15 cellular contexts compared by ENCODE assay signal in genomic region chr16:30746638-30747160, GRCh38. TPM values are rescaled to one million over a fixed set of nuclear protein-coding genes. Genes with fewer than 3 reads are reported as not detected.
DNase-seq lines count a peak whose midpoint lies in the region; ATAC-seq, FAIRE-seq and TF ChIP-seq lines count a peak whose summit lies in the region.
"Had no signal": no experiment of that assay in that cellular context is flagged by ENCODE, and none has a peak within 500 bp of the region (broad histone marks: within the 10 kb centered on the region; RNA-seq: fewer than 3 reads in every experiment).

No MANE protein-coding gene starts in this region.

- H3K9me2 ChIP-seq in HCT116 (ENCODE audit: insufficient read depth): no peaks in the 10 kb centered on the region

- POLR2A ChIA-PET in HCT116 (lab: Charles Lee): no interaction called here
- POLR2A ChIA-PET in activated CD4-positive, alpha-beta memory T cell treated with anti-CD3 and anti-CD28 coated beads for 36 hours (lab: Charles Lee): no interaction called here

- TF ChIP-seq CTCF in HCT116 (IDR thresholded peaks at IDR 0.05 in 2 of 3, conservative IDR thresholded peaks at IDR 0.05 in 1 of 3; ENCODE audit: borderline replicate concordance in 1 of 3, insufficient read depth in 1 of 3, low read depth in 2 of 3, low read length in 2 of 3) (no peak), prostate gland (IDR thresholded peaks at IDR 0.05) (no peak)

- RAD21 ChIA-PET in HCT116 (lab: Charles Lee; ENCODE audit: low non-redundant PET in 1 of 2, low total read pairs in 2 of 2, uncharacterized antibody in 2 of 2, unreplicated experiment in 2 of 2): no interaction called here

- H3K79me2 ChIP-seq in HCT116 (ENCODE audit: insufficient read depth, low read length): peaks cover 27% of the 10 kb centered on the region

- H3K27ac ChIP-seq in HCT116 (ENCODE audit: low read depth, low read length): peak overlapping the region; percentile 69; the same call in 1 of the 2 replicates
- peak overlapping the region in 1 of 2 donors; percentile 78 for H3K27ac ChIP-seq in prostate gland

- no peak for FAIRE-seq in HTR-8/SVneo (lab: Jason Lieb, UNC)

- H3K27me3 Mint-ChIP-seq in activated T-helper 2 cell treated with anti-CD3 and anti-CD28 coated beads, Interferon-gamma antibody, Interleukin-2, Interleukin-4, amounts not matched to agents 10 μg/mL and 5 μg/mL and 100 μg/mL, durations not matched to agents 14 hours and 24 hours and 36 hours (ENCODE audit: low read depth): no peaks in the 10 kb centered on the region
- no peaks in the 10 kb centered on the region for H3K27me3 Mint-ChIP-seq in natural killer cell treated with Interleukin-12 subunit alpha and Interleukin-12 subunit beta and Interleukin-15 and Interleukin-18, amount 100 ng/mL, for 72 hours
- H3K27me3 Mint-ChIP-seq in activated CD4-positive, alpha-beta memory T cell treated with anti-CD3 and anti-CD28 coated beads for 36 hours: no peaks in the 10 kb centered on the region
- H3K27me3 Mint-ChIP-seq: activated T-cell treated with anti-CD3 and anti-CD28 coated beads, Interleukin-2, amount 50 U/mL, for 24 hours had no signal

- H2AFZ ChIP-seq in HCT116 (ENCODE audit: low read depth, low read length, poor library complexity, severe bottlenecking): no peak overlapping the region

- H3K4me3 ChIP-seq in HCT116 (replicated peaks in 1 of 2; ENCODE audit: low read depth in 1 of 2, low read length in 2 of 2): no peak overlapping the region
- H3K4me3 ChIP-seq in prostate gland: no peak overlapping the region

- TF ChIP-seq POLR2A in HCT116 (IDR thresholded peaks at IDR 0.05; ENCODE audit: borderline replicate concordance, extremely low read depth, insufficient read depth, insufficient read length) (no peak), prostate gland (IDR thresholded peaks at IDR 0.05) (no peak)

- H3K4me1 ChIP-seq in HCT116 (ENCODE audit: control insufficient read depth in 1 of 2, insufficient read depth in 2 of 2, low read length in 2 of 2) (peaks cover 12 to 22% of the 10 kb centered on the region in 2 experiments), prostate gland (replicated peaks) (no peaks in the 10 kb centered on the region)

- H3K9me3 ChIP-seq in HCT116 (ENCODE audit: control insufficient read depth in 1 of 2, insufficient read depth in 1 of 2, low read depth in 1 of 2, low read length in 2 of 2) (no peaks in the 10 kb centered on the region), prostate gland (no peaks in the 10 kb centered on the region)
- H3K9me3 ChIP-seq: ovary, testis had no signal

- H3K27me3 ChIP-seq in HCT116 (ENCODE audit: insufficient read depth, low read length) (no peaks in the 10 kb centered on the region), prostate gland (replicated peaks; ENCODE audit: insufficient read depth) (no peaks in the 10 kb centered on the region)
- H3K27me3 ChIP-seq: dorsolateral prefrontal cortex, ovary, testis had no signal

- 95% methylated on average over 9 of the region's 9 CpGs for WGBS in prostate gland

- intact Hi-C loops in HCT116 (cut with micrococcal nuclease) (no loop called here), prostate gland (cut with DNase I) (loop anchor here (2.0 kb wide), 1 partner anchor 14 kb away; no protein-coding TSS in a partner anchor)
- intact Hi-C loops in activated T-helper 2 cell treated with anti-CD3 and anti-CD28 coated beads, Interferon-gamma antibody, Interleukin-2, Interleukin-4, amounts not matched to agents 10 μg/mL and 5 μg/mL and 100 μg/mL, durations not matched to agents 14 hours and 24 hours and 36 hours (cut with micrococcal nuclease): no loop called here
- intact Hi-C loops in activated CD4-positive, alpha-beta memory T cell treated with anti-CD3 and anti-CD28 coated beads for 36 hours (cut with micrococcal nuclease): loop anchor here (5.0 kb wide), 2 partner anchors 89 to 286 kb away; partner anchors contain the start of genes FBRS and STX4

- BruUV-seq in HCT116 (replicated peaks; lab: Mats Ljungman, UMichigan): no TSS peak

- DNase-seq in AML-193 (lab: John Stamatoyannopoulos, UW) (peak; percentile 42 to 43), HCT116 (ENCODE audit: low read depth, low spot score) (no peak), prostate gland (ENCODE audit: low spot score) (no peak), HTR-8/SVneo (ENCODE audit: insufficient read length, low spot score) (no peak)
- DNase-seq in activated T-helper 2 cell treated with anti-CD3 and anti-CD28 coated beads, Interferon-gamma antibody, Interleukin-2, Interleukin-4, amounts not matched to agents 10 μg/mL and 5 μg/mL and 100 μg/mL, durations not matched to agents 14 hours and 24 hours and 36 hours (ENCODE audit: low spot score): no peak
- DNase-seq in natural killer cell treated with Interleukin-12 subunit alpha and Interleukin-12 subunit beta and Interleukin-15 and Interleukin-18, amount 100 ng/mL, for 72 hours (ENCODE audit: low spot score): no peak
- no peak for DNase-seq in activated CD4-positive, alpha-beta memory T cell treated with anti-CD3 and anti-CD28 coated beads for 36 hours
- DNase-seq: activated CD4-positive, CD25-positive, alpha-beta regulatory T cell treated with anti-CD3 and anti-CD28 coated beads, Interleukin-2, amount 50 U/mL, for 72 hours; activated T-cell treated with anti-CD3 and anti-CD28 coated beads, Interleukin-2, amount 50 U/mL, for 24 hours; dorsolateral prefrontal cortex; mesendoderm; stimulated activated CD4-positive, alpha-beta T cell treated with anti-CD3 and anti-CD28 coated beads, Interleukin-12 subunit alpha, Interleukin-12 subunit beta, amount 100 ng/mL, for 4 hours; testis had no signal

- peak overlapping the region; percentile 83 for H3K9ac ChIP-seq in HCT116 (ENCODE audit: low read length)

- peaks cover 46% of the 10 kb centered on the region for H3K36me3 Mint-ChIP-seq in activated T-helper 2 cell treated with anti-CD3 and anti-CD28 coated beads, Interferon-gamma antibody, Interleukin-2, Interleukin-4, amounts not matched to agents 10 μg/mL and 5 μg/mL and 100 μg/mL, durations not matched to agents 14 hours and 24 hours and 36 hours (ENCODE audit: low read depth)
- H3K36me3 Mint-ChIP-seq in natural killer cell treated with Interleukin-12 subunit alpha and Interleukin-12 subunit beta and Interleukin-15 and Interleukin-18, amount 100 ng/mL, for 72 hours: peaks cover 16% of the 10 kb centered on the region
- peaks cover 20% of the 10 kb centered on the region for H3K36me3 Mint-ChIP-seq in activated CD4-positive, alpha-beta memory T cell treated with anti-CD3 and anti-CD28 coated beads for 36 hours

- no peak overlapping the region for H3K4me3 Mint-ChIP-seq in activated T-helper 2 cell treated with anti-CD3 and anti-CD28 coated beads, Interferon-gamma antibody, Interleukin-2, Interleukin-4, amounts not matched to agents 10 μg/mL and 5 μg/mL and 100 μg/mL, durations not matched to agents 14 hours and 24 hours and 36 hours (ENCODE audit: low read depth)
- H3K4me3 Mint-ChIP-seq in natural killer cell treated with Interleukin-12 subunit alpha and Interleukin-12 subunit beta and Interleukin-15 and Interleukin-18, amount 100 ng/mL, for 72 hours: no peak overlapping the region
- no peak overlapping the region for H3K4me3 Mint-ChIP-seq in activated CD4-positive, alpha-beta memory T cell treated with anti-CD3 and anti-CD28 coated beads for 36 hours

- ATAC-seq in HCT116 (no peak), esophagus mucosa (no peak)
- no peak for ATAC-seq in natural killer cell treated with Interleukin-12 subunit alpha and Interleukin-12 subunit beta and Interleukin-15 and Interleukin-18, amount 100 ng/mL, for 72 hours

- H3K4me1 Mint-ChIP-seq in activated T-helper 2 cell treated with anti-CD3 and anti-CD28 coated beads, Interferon-gamma antibody, Interleukin-2, Interleukin-4, amounts not matched to agents 10 μg/mL and 5 μg/mL and 100 μg/mL, durations not matched to agents 14 hours and 24 hours and 36 hours (ENCODE audit: low read depth): peaks cover 18% of the 10 kb centered on the region
- peaks cover 37 to 38% of the 10 kb centered on the region in 2 donors for H3K4me1 Mint-ChIP-seq in natural killer cell treated with Interleukin-12 subunit alpha and Interleukin-12 subunit beta and Interleukin-15 and Interleukin-18, amount 100 ng/mL, for 72 hours (ENCODE audit: low read depth in 2 of 2)
- peaks cover 24% of the 10 kb centered on the region for H3K4me1 Mint-ChIP-seq in activated CD4-positive, alpha-beta memory T cell treated with anti-CD3 and anti-CD28 coated beads for 36 hours (ENCODE audit: low read depth)

- H3K27ac Mint-ChIP-seq in activated T-helper 2 cell treated with anti-CD3 and anti-CD28 coated beads, Interferon-gamma antibody, Interleukin-2, Interleukin-4, amounts not matched to agents 10 μg/mL and 5 μg/mL and 100 μg/mL, durations not matched to agents 14 hours and 24 hours and 36 hours: peak overlapping the region; percentile 2
- H3K27ac Mint-ChIP-seq in natural killer cell treated with Interleukin-12 subunit alpha and Interleukin-12 subunit beta and Interleukin-15 and Interleukin-18, amount 100 ng/mL, for 72 hours: peak overlapping the region; percentile 86 to 91
- no peak overlapping the region for H3K27ac Mint-ChIP-seq in activated CD4-positive, alpha-beta memory T cell treated with anti-CD3 and anti-CD28 coated beads for 36 hours

- CTCF ChIA-PET in HCT116 (lab: Charles Lee): no interaction called here
- CTCF ChIA-PET in activated CD4-positive, alpha-beta memory T cell treated with anti-CD3 and anti-CD28 coated beads for 36 hours (lab: Charles Lee): interaction anchor here (0.6 to 1.6 kb wide), 4 partner anchors 68 to 342 kb away, joined by 3 to 13 read pairs (median 4); no protein-coding TSS in a partner anchor

- no peaks in the 10 kb centered on the region for H4K20me1 ChIP-seq in HCT116 (ENCODE audit: insufficient read depth)

- H3K4me2 ChIP-seq in HCT116 (ENCODE audit: low read length): peak overlapping the region; percentile 88; the same call in 1 of the 2 replicates

- H3K36me3 ChIP-seq in HCT116 (ENCODE audit: control insufficient read depth in 1 of 2, insufficient read depth in 2 of 2, low read length in 2 of 2) (peaks cover 13 to 32% of the 10 kb centered on the region in 2 experiments; a peak in 3 of 4 replicates), prostate gland (no peaks in the 10 kb centered on the region)
- H3K36me3 ChIP-seq: ovary had no signal

- no peaks in the 10 kb centered on the region for H3K9me3 Mint-ChIP-seq in activated T-helper 2 cell treated with anti-CD3 and anti-CD28 coated beads, Interferon-gamma antibody, Interleukin-2, Interleukin-4, amounts not matched to agents 10 μg/mL and 5 μg/mL and 100 μg/mL, durations not matched to agents 14 hours and 24 hours and 36 hours
- H3K9me3 Mint-ChIP-seq in natural killer cell treated with Interleukin-12 subunit alpha and Interleukin-12 subunit beta and Interleukin-15 and Interleukin-18, amount 100 ng/mL, for 72 hours: no peaks in the 10 kb centered on the region
- no peaks in the 10 kb centered on the region for H3K9me3 Mint-ChIP-seq in activated CD4-positive, alpha-beta memory T cell treated with anti-CD3 and anti-CD28 coated beads for 36 hours
- H3K9me3 Mint-ChIP-seq: activated T-cell treated with anti-CD3 and anti-CD28 coated beads, Interleukin-2, amount 50 U/mL, for 24 hours had no signal

- no peak for TF ChIP-seq RAD21 in HCT116 (IDR thresholded peaks at IDR 0.05; ENCODE audit: low read depth)

RNA-seq across cellular contexts. Expression of gene PHKG2, which starts 1.5 kb away (rescaled TPM):
- total RNA-seq in HCT116 (2021; ENCODE audit: unreplicated experiment) (32.6 TPM), prostate gland (10 to 100 TPM; 37.2 to 45.2 TPM), esophagus mucosa (16.9 TPM)
- 26.1 and 28.6 TPM in 2 replicates for polyA plus RNA-seq in HCT116 (2012)
- 38.1 and 41.6 TPM in 2 replicates for total RNA-seq in activated T-helper 2 cell treated with anti-CD3 and anti-CD28 coated beads, Interferon-gamma antibody, Interleukin-2, Interleukin-4, amounts not matched to agents 10 μg/mL and 5 μg/mL and 100 μg/mL, durations not matched to agents 14 hours and 24 hours and 36 hours
- 10 to 100 TPM; 50.2 to 63.8 TPM for total RNA-seq in natural killer cell treated with Interleukin-12 subunit alpha and Interleukin-12 subunit beta and Interleukin-15 and Interleukin-18, amount 100 ng/mL, for 72 hours
- total RNA-seq in activated CD4-positive, alpha-beta memory T cell treated with anti-CD3 and anti-CD28 coated beads for 36 hours: 10 to 100 TPM; 24.1 to 27.9 TPM

RNA-seq across cellular contexts. Expression of gene CFAP119, which starts 15.2 kb away (rescaled TPM):
- total RNA-seq in HCT116 (2021; ENCODE audit: unreplicated experiment): 12.6 TPM
- 8.8 and 10.3 TPM in 2 replicates for polyA plus RNA-seq in HCT116 (2012)
- 2.3 and 2.8 TPM in 2 replicates for total RNA-seq in activated T-helper 2 cell treated with anti-CD3 and anti-CD28 coated beads, Interferon-gamma antibody, Interleukin-2, Interleukin-4, amounts not matched to agents 10 μg/mL and 5 μg/mL and 100 μg/mL, durations not matched to agents 14 hours and 24 hours and 36 hours
- 10 to 100 TPM in 1 of 2 donors, 1 to 10 TPM in 1; 3.4 to 17.0 TPM for total RNA-seq in natural killer cell treated with Interleukin-12 subunit alpha and Interleukin-12 subunit beta and Interleukin-15 and Interleukin-18, amount 100 ng/mL, for 72 hours
- 10 to 100 TPM in 1 of 2 donors, 1 to 10 TPM in 1; 3.1 to 13.2 TPM for total RNA-seq in prostate gland
- total RNA-seq in esophagus mucosa: 2.2 TPM
- 1 to 10 TPM; 3.8 to 4.9 TPM for total RNA-seq in activated CD4-positive, alpha-beta memory T cell treated with anti-CD3 and anti-CD28 coated beads for 36 hours

RNA-seq across cellular contexts. Expression of gene RNF40, which starts 15.4 kb away (rescaled TPM):
- total RNA-seq in HCT116 (2021; ENCODE audit: unreplicated experiment) (90.3 TPM), prostate gland (100 to 1,000 TPM in 1 of 2 donors, 10 to 100 TPM in 1; 89.9 to 113 TPM), esophagus mucosa (56.8 TPM)
- polyA plus RNA-seq in HCT116 (2012): 58.1 and 67.6 TPM in 2 replicates
- total RNA-seq in activated T-helper 2 cell treated with anti-CD3 and anti-CD28 coated beads, Interferon-gamma antibody, Interleukin-2, Interleukin-4, amounts not matched to agents 10 μg/mL and 5 μg/mL and 100 μg/mL, durations not matched to agents 14 hours and 24 hours and 36 hours: 83.8 and 91.6 TPM in 2 replicates
- total RNA-seq in natural killer cell treated with Interleukin-12 subunit alpha and Interleukin-12 subunit beta and Interleukin-15 and Interleukin-18, amount 100 ng/mL, for 72 hours: 100 to 1,000 TPM; 120 to 161 TPM
- 10 to 100 TPM; 70.9 to 72.8 TPM for total RNA-seq in activated CD4-positive, alpha-beta memory T cell treated with anti-CD3 and anti-CD28 coated beads for 36 hours

RNA-seq across cellular contexts. Expression of gene ZNF629, which starts 40.3 kb away (rescaled TPM):
- total RNA-seq in HCT116 (2021; ENCODE audit: unreplicated experiment): 18.4 TPM
- polyA plus RNA-seq in HCT116 (2012): 7.7 and 10.2 TPM in 2 replicates
- total RNA-seq in activated T-helper 2 cell treated with anti-CD3 and anti-CD28 coated beads, Interferon-gamma antibody, Interleukin-2, Interleukin-4, amounts not matched to agents 10 μg/mL and 5 μg/mL and 100 μg/mL, durations not matched to agents 14 hours and 24 hours and 36 hours: 0.78 and 0.82 TPM in 2 replicates
- 1 to 10 TPM in 1 of 2 donors, under 1 TPM in 1; 0.98 to 3.8 TPM for total RNA-seq in natural killer cell treated with Interleukin-12 subunit alpha and Interleukin-12 subunit beta and Interleukin-15 and Interleukin-18, amount 100 ng/mL, for 72 hours
- total RNA-seq in prostate gland: 10 to 100 TPM; 17.9 to 24.0 TPM
- total RNA-seq in esophagus mucosa: 4.7 TPM
- 1 to 10 TPM; 2.9 to 3.1 TPM for total RNA-seq in activated CD4-positive, alpha-beta memory T cell treated with anti-CD3 and anti-CD28 coated beads for 36 hours

RNA-seq across cellular contexts. Expression of gene SRCAP, which starts 47.7 kb away (rescaled TPM):
- total RNA-seq in HCT116 (2021; ENCODE audit: unreplicated experiment): 59.6 TPM
- 21.9 and 22.7 TPM in 2 replicates for polyA plus RNA-seq in HCT116 (2012)
- 83.6 TPM in 2 replicates for total RNA-seq in activated T-helper 2 cell treated with anti-CD3 and anti-CD28 coated beads, Interferon-gamma antibody, Interleukin-2, Interleukin-4, amounts not matched to agents 10 μg/mL and 5 μg/mL and 100 μg/mL, durations not matched to agents 14 hours and 24 hours and 36 hours
- 100 to 1,000 TPM in 1 of 2 donors, 10 to 100 TPM in 1; 90.8 to 121 TPM for total RNA-seq in natural killer cell treated with Interleukin-12 subunit alpha and Interleukin-12 subunit beta and Interleukin-15 and Interleukin-18, amount 100 ng/mL, for 72 hours
- 10 to 100 TPM; 42.8 to 79.0 TPM for total RNA-seq in prostate gland
- 29.5 TPM for total RNA-seq in esophagus mucosa
- total RNA-seq in activated CD4-positive, alpha-beta memory T cell treated with anti-CD3 and anti-CD28 coated beads for 36 hours: 10 to 100 TPM; 48.4 to 54.0 TPM

Comparison
In these comparisons a context has a peak if more than half of its experiments do, and no peak if none do; other contexts are left out.
1. DNase-seq: peak in AML-193 (2 of 2); none in HCT116 (single experiment), activated T-helper 2 cell treated with anti-CD3 and anti-CD28 coated beads, Interferon-gamma antibody, Interleukin-2, Interleukin-4, amounts not matched to agents 10 μg/mL and 5 μg/mL and 100 μg/mL, durations not matched to agents 14 hours and 24 hours and 36 hours (single experiment), natural killer cell treated with Interleukin-12 subunit alpha and Interleukin-12 subunit beta and Interleukin-15 and Interleukin-18, amount 100 ng/mL, for 72 hours (single experiment), prostate gland (single experiment), HTR-8/SVneo (single experiment) and activated CD4-positive, alpha-beta memory T cell treated with anti-CD3 and anti-CD28 coated beads for 36 hours (single experiment).
2. intact Hi-C loops: an anchor here in prostate gland (2.0 kb wide) and activated CD4-positive, alpha-beta memory T cell treated with anti-CD3 and anti-CD28 coated beads for 36 hours (5.0 kb wide); none called in HCT116 and activated T-helper 2 cell treated with anti-CD3 and anti-CD28 coated beads, Interferon-gamma antibody, Interleukin-2, Interleukin-4, amounts not matched to agents 10 μg/mL and 5 μg/mL and 100 μg/mL, durations not matched to agents 14 hours and 24 hours and 36 hours.